Comparison of ENCODE assay signal across 8 cellular contexts in the genomic region with DNA sequence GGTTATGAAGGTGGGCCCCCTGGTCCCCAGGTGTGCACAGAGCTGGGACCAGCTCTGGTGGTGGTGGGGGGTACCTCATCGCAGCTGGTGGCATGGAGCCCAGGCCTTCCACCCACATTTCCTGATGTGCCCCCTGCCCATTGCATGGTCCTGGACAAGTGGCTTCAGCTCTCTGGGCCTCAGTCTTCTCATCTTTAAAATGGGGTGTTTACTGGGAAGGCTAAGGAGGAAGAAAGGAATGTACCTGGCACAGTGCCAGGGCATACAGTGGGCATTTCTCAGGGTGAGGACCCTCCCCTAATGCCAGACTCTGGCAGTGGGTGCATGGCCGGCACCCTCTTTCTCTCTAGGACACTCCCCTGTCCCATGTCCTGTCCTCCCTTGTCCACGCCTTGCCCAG. TPM values are rescaled to one million over a fixed set of nuclear protein-coding genes. Genes with fewer than 3 reads are reported as not detected.
"Had no signal": no experiment of that assay in that cellular context is flagged by ENCODE, and none has a peak within 500 bp of the region (broad histone marks: within the 10 kb centered on the region; RNA-seq: fewer than 3 reads in every experiment).

No MANE protein-coding gene starts in this region.

- H3K9me3 Mint-ChIP-seq: GM23338, H9 had no signal

- H3K4me3 ChIP-seq: GM23338 had no signal

- H3K4me2 ChIP-seq: GM23338 had no signal

- H2AFZ ChIP-seq: GM23338 had no signal

- DNase-seq: H9, HCEC 1CT, KG1 had no signal

- FAIRE-seq: H1, H54, HTR-8/SVneo had no signal

- H3K27ac Mint-ChIP-seq: GM23338 had no signal

RNA-seq across cellular contexts. Expression of a gene that starts 7.5 kb away (rescaled TPM):
- total RNA-seq: HT-29 had no signal

RNA-seq across cellular contexts. Expression of a gene that starts 29.2 kb away (rescaled TPM):
- total RNA-seq: HT-29 had no signal

RNA-seq across cellular contexts. Expression of a gene that starts 33.2 kb away (rescaled TPM):
- total RNA-seq: GM23338, H1, H9, HT-29 had no signal
- polyA plus RNA-seq: H1 had no signal

RNA-seq across cellular contexts. Expression of a gene that starts 47.0 kb away (rescaled TPM):
- total RNA-seq: GM23338, H1, H9, HT-29 had no signal
- polyA plus RNA-seq: GM23338, H1 had no signal
